In genomic region chr2:47007221-47007825, GRCh38 we compare ENCODE assay signal across 13 cellular contexts.
DNase-seq lines count a peak whose midpoint lies in the region; ATAC-seq and TF ChIP-seq lines count a peak whose summit lies in the region.
"Had no signal": no experiment of that assay in that cellular context is flagged by ENCODE, and none has a peak within 500 bp of the region (broad histone marks: within the 10 kb centered on the region; RNA-seq: fewer than 3 reads in every experiment).

No MANE protein-coding gene starts in this region.

- H3K9me3 Mint-ChIP-seq in stimulated activated memory B cell treated with anti-CD40 and anti-IgM and Interleukin-4, amounts not matched to agents 10 μg/mL and 1 μg/mL and 100 μg/mL, for 72 hours: no peaks in the 10 kb centered on the region
- H3K9me3 Mint-ChIP-seq: CD4-positive, alpha-beta T cell had no signal

- no peak for TF ChIP-seq RAD21 in IMR-90 (IDR thresholded peaks at IDR 0.05; ENCODE audit: low read length)

- H4K5ac ChIP-seq in IMR-90 (ENCODE audit: low read depth, low read length): no peak overlapping the region

- peaks cover 8% of the 10 kb centered on the region for H3K4me1 Mint-ChIP-seq in stimulated activated memory B cell treated with anti-CD40 and anti-IgM and Interleukin-4, amounts not matched to agents 10 μg/mL and 1 μg/mL and 100 μg/mL, for 72 hours
- H3K4me1 Mint-ChIP-seq: activated CD4-positive, alpha-beta T cell treated with anti-CD3 and anti-CD28 coated beads for 36 hours had no signal

- H3K4me2 ChIP-seq in IMR-90 (ENCODE audit: low read depth, low read length): no peak overlapping the region

- H3K9ac ChIP-seq in IMR-90 (ENCODE audit: low read depth, low read length): no peak overlapping the region

- H3K4me1 ChIP-seq in IMR-90 (ENCODE audit: control insufficient read depth, insufficient read depth, low read length): peaks cover 32% of the 10 kb centered on the region
- H3K4me1 ChIP-seq: pancreas had no signal

- no peak for DNase-seq in IMR-90
- no peak for DNase-seq in iPS-NIHi7 (ENCODE audit: extremely low spot score)
- DNase-seq in KBM-7: no peak
- DNase-seq in NCI-H1436 treated with DMSO at 0.1 percent for 48 hours (lab: John Stamatoyannopoulos, UW): no peak
- no peak for DNase-seq in NCI-H510A (lab: John Stamatoyannopoulos, UW)
- DNase-seq: activated CD4-positive, alpha-beta T cell treated with anti-CD3 and anti-CD28 coated beads for 36 hours; activated gamma-delta T cell treated with Interleukin-2 at 50 U/mL for 16 hours; CD4-positive, alpha-beta T cell; SJCRH30 had no signal

- POLR2A ChIA-PET in IMR-90 (lab: Charles Lee; ENCODE audit: unreplicated experiment): interaction anchor here (0.6 kb wide), 1 partner anchor 59 kb away, joined by 3 read pairs; no protein-coding TSS in a partner anchor

- H3K9me1 ChIP-seq in IMR-90 (ENCODE audit: insufficient read depth, low read length): peaks cover 39% of the 10 kb centered on the region

- no peaks in the 10 kb centered on the region for H3K9me3 ChIP-seq in IMR-90 (ENCODE audit: control insufficient read depth, insufficient read depth, low read length)
- H3K9me3 ChIP-seq: pancreas, SJCRH30 had no signal

- peak overlapping the region; percentile 75; the same call in 1 of the 2 replicates for H4K91ac ChIP-seq in IMR-90 (ENCODE audit: insufficient read depth, low read depth, low read length)

- H3K36me3 ChIP-seq in IMR-90 (ENCODE audit: control insufficient read depth, insufficient read depth, low read length): peaks cover 34% of the 10 kb centered on the region
- H3K36me3 ChIP-seq: SJCRH30 had no signal

- peak overlapping the region; percentile 37 for H3K4ac ChIP-seq in IMR-90 (ENCODE audit: low read depth, low read length)

- intact Hi-C loops in IMR-90 (cut with micrococcal nuclease): no loop called here

- no peak overlapping the region for H3K23ac ChIP-seq in IMR-90 (ENCODE audit: low read depth, low read length)

- peak overlapping the region; percentile 58 for H2AK5ac ChIP-seq in IMR-90 (ENCODE audit: low read depth, low read length)

- no peak overlapping the region for H3K4me3 Mint-ChIP-seq in stimulated activated memory B cell treated with anti-CD40 and anti-IgM and Interleukin-4, amounts not matched to agents 10 μg/mL and 1 μg/mL and 100 μg/mL, for 72 hours
- H3K4me3 Mint-ChIP-seq: activated CD4-positive, alpha-beta T cell treated with anti-CD3 and anti-CD28 coated beads for 36 hours; CD4-positive, alpha-beta T cell had no signal

- no TSS peak for BruUV-seq in IMR-90 (replicated peaks; lab: Mats Ljungman, UMichigan)

- H2AK9ac ChIP-seq in IMR-90 (replicated peaks; ENCODE audit: low read depth, low read length, poor library complexity): peak overlapping the region; percentile 68

- H3K27me3 ChIP-seq in IMR-90 (ENCODE audit: control insufficient read depth, insufficient read depth, low read length) (no peaks in the 10 kb centered on the region), layer of hippocampus (ENCODE audit: control insufficient read depth, insufficient read depth, low read length) (no peaks in the 10 kb centered on the region)
- H3K27me3 ChIP-seq: pancreas, SJCRH30 had no signal

- H2BK120ac ChIP-seq in IMR-90 (ENCODE audit: low read depth, low read length): no peak overlapping the region

- dilution Hi-C loops in IMR-90 (cut with HindIII; ENCODE audit: low sequenced_read_pairs, unreplicated experiment): no loop called here

- CTCF ChIA-PET in IMR-90 (lab: Yijun Ruan, JAX): no interaction called here

- no peak overlapping the region for H2BK15ac ChIP-seq in IMR-90 (ENCODE audit: low read depth, low read length)

- no peak for TF ChIP-seq POLR2A in IMR-90 (IDR thresholded peaks at IDR 0.05; ENCODE audit: low read depth, low read length)

- no peak for ATAC-seq in IMR-90 (ENCODE audit: low read depth)
- ATAC-seq in stimulated activated memory B cell treated with anti-CD40 and anti-IgM and Interleukin-4, amounts not matched to agents 10 μg/mL and 1 μg/mL and 100 μg/mL, for 72 hours: no peak
- ATAC-seq: activated CD4-positive, alpha-beta T cell treated with anti-CD3 and anti-CD28 coated beads for 36 hours had no signal

- no peak overlapping the region; a peak in 1 of 4 replicates for H4K8ac ChIP-seq in IMR-90 (ENCODE audit: low read depth in 2 of 2, low read length in 2 of 2)

- H2BK5ac ChIP-seq in IMR-90 (ENCODE audit: low read depth, low read length, poor library complexity, severe bottlenecking): no peak overlapping the region

- H2BK20ac ChIP-seq in IMR-90 (ENCODE audit: low read depth, low read length): no peak overlapping the region

- peaks cover 6 to 57% of the 10 kb centered on the region in 2 experiments; a peak in 3 of 4 replicates for H3K79me1 ChIP-seq in IMR-90 (ENCODE audit: low read depth in 1 of 2, low read length in 2 of 2)

- H2AFZ ChIP-seq in IMR-90 (replicated peaks; ENCODE audit: low read length, poor library complexity): no peak overlapping the region

- H4K20me1 ChIP-seq in IMR-90 (ENCODE audit: insufficient read depth, low read length): 0 out of 2 replicates have a peak, but pooled peaks cover 5% of the 10 kb centered on the region

- H3K14ac ChIP-seq in IMR-90 (replicated peaks; ENCODE audit: low read depth, low read length): no peak overlapping the region

- peaks cover 66% of the 10 kb centered on the region for H3K36me3 Mint-ChIP-seq in stimulated activated memory B cell treated with anti-CD40 and anti-IgM and Interleukin-4, amounts not matched to agents 10 μg/mL and 1 μg/mL and 100 μg/mL, for 72 hours

- no peak overlapping the region; the same call in 1 of the 2 replicates for H3K18ac ChIP-seq in IMR-90 (ENCODE audit: low read depth, low read length)

- no peak overlapping the region for H3K27ac ChIP-seq in IMR-90 (ENCODE audit: insufficient read depth, low read length)
- H3K27ac ChIP-seq in angular gyrus (ENCODE audit: low read depth, low read length): peak overlapping the region; percentile 88
- H3K27ac ChIP-seq in layer of hippocampus (ENCODE audit: low read depth, low read length): peak overlapping the region; percentile 72
- H3K27ac ChIP-seq: pancreas, SJCRH30 had no signal

- H3K4me3 ChIP-seq in IMR-90 (ENCODE audit: insufficient read depth, low read depth, low read length): no peak overlapping the region
- H3K4me3 ChIP-seq: pancreas, SJCRH30 had no signal

- H3K56ac ChIP-seq in IMR-90 (ENCODE audit: extremely low read depth, insufficient read depth, low read length): no peak overlapping the region

- no CpG with 5 or more reads among the region's 17 CpGs for WGBS in IMR-90 (ENCODE audit: extremely low coverage in 2 of 2, insufficient read length in 1 of 2), 2 experiments

- in situ Hi-C loops in IMR-90 (cut with MboI; ENCODE audit: low sequenced_read_pairs) (no loop called here), KBM-7 (cut with MboI; ENCODE audit: low pct_unique_long_range_greater_than_20kb, low sequenced_read_pairs) (no loop called here)

- H3K27ac Mint-ChIP-seq in stimulated activated memory B cell treated with anti-CD40 and anti-IgM and Interleukin-4, amounts not matched to agents 10 μg/mL and 1 μg/mL and 100 μg/mL, for 72 hours: peak overlapping the region; percentile 48
- H3K27ac Mint-ChIP-seq: activated CD4-positive, alpha-beta T cell treated with anti-CD3 and anti-CD28 coated beads for 36 hours; CD4-positive, alpha-beta T cell had no signal

- no peak for TF ChIP-seq CTCF in IMR-90 (conservative IDR thresholded peaks at IDR 0.05; ENCODE audit: low read depth, low read length)

- no peaks in the 10 kb centered on the region for H3K27me3 Mint-ChIP-seq in stimulated activated memory B cell treated with anti-CD40 and anti-IgM and Interleukin-4, amounts not matched to agents 10 μg/mL and 1 μg/mL and 100 μg/mL, for 72 hours
- H3K27me3 Mint-ChIP-seq: activated CD4-positive, alpha-beta T cell treated with anti-CD3 and anti-CD28 coated beads for 36 hours; CD4-positive, alpha-beta T cell had no signal

TF ChIP-seq in IMR-90, 13 proteins besides CTCF, POLR2A, EP300 and RAD21:
- no peak for TF ChIP-seq ELK1 (IDR thresholded peaks at IDR 0.05; ENCODE audit: borderline replicate concordance, low read depth, low read length)
- TF ChIP-seq RCOR1 (IDR thresholded peaks at IDR 0.05; ENCODE audit: insufficient replicate concordance, low read length): no peak
- no peak for TF ChIP-seq SMC3 (IDR thresholded peaks at IDR 0.05; ENCODE audit: low read depth, low read length)
- no peak for TF ChIP-seq RFX5 (IDR thresholded peaks at IDR 0.05; ENCODE audit: low read depth, low read length)
- no peak for TF ChIP-seq NFE2L2 (IDR thresholded peaks at IDR 0.05; ENCODE audit: low read depth, low read length)
